ENCODE assay signal across 15 cellular contexts in genomic region chr5:139472410-139473030, GRCh38. TPM values are rescaled to one million over a fixed set of nuclear protein-coding genes. Genes with fewer than 3 reads are reported as not detected.
A peak's percentile ranks its signal among the peaks of the same experiment; 100 is the strongest.
DNase-seq lines count a peak whose midpoint lies in the region; TF ChIP-seq lines count a peak whose summit lies in the region.
"Had no signal": no experiment of that assay in that cellular context is flagged by ENCODE, and none has a peak within 500 bp of the region (broad histone marks: within the 10 kb centered on the region; RNA-seq: fewer than 3 reads in every experiment).

No MANE protein-coding gene starts in this region.

- H4K20me1 ChIP-seq in hepatocyte (ENCODE audit: insufficient read depth, poor library complexity, severe bottlenecking) = no peaks in the 10 kb centered on the region

- DNase-seq in activated T-cell treated with anti-CD3 and anti-CD28 coated beads, Interleukin-2, amount 50 U/mL, for 24 hours = peak; percentile 58
- DNase-seq in activated T-cell treated with anti-CD3 and anti-CD28 coated beads for 4 hours (no peak), WERI-Rb-1 (no peak), hepatocyte (ENCODE audit: low spot score) (no peak), stomach (no peak), DMS153 (lab: John Stamatoyannopoulos, UW) (no peak), RPMI8226 (no peak), inferior parietal cortex (ENCODE audit: extremely low spot score) (no peak)
- DNase-seq: NCI-H1694 treated with DMSO at 0.1 percent for 48 hours, T-helper 9 cell had no signal

- no peak overlapping the region for H3K4me2 ChIP-seq in hepatocyte

- H3K36me3 Mint-ChIP-seq in activated T-cell treated with anti-CD3 and anti-CD28 coated beads, Interleukin-2, amount 50 U/mL, for 24 hours (ENCODE audit: low read depth) = peaks cover 32% of the 10 kb centered on the region

- no peaks in the 10 kb centered on the region for H3K9me3 Mint-ChIP-seq in activated T-cell treated with anti-CD3 and anti-CD28 coated beads, Interleukin-2, amount 50 U/mL, for 24 hours

- peak overlapping the region; percentile 89 for H3K27ac Mint-ChIP-seq in activated T-cell treated with anti-CD3 and anti-CD28 coated beads, Interleukin-2, amount 50 U/mL, for 24 hours

- peak overlapping the region; percentile 47; the same call in 1 of the 2 replicates for H3K27ac ChIP-seq in WERI-Rb-1
- peak overlapping the region; percentile 13 for H3K27ac ChIP-seq in hepatocyte
- H3K27ac ChIP-seq in stomach = peak overlapping the region in 4 of 5 donors; percentile 19 to 62 (median 44)

- TF ChIP-seq CTCF in WERI-Rb-1 (IDR thresholded peaks at IDR 0.05; ENCODE audit: low read depth, low read length) (no peak), hepatocyte (IDR thresholded peaks at IDR 0.05; ENCODE audit: poor library complexity) (no peak), stomach (IDR thresholded peaks at IDR 0.05) (no peak)

- H3K36me3 ChIP-seq in WERI-Rb-1 (no peaks in the 10 kb centered on the region), hepatocyte (replicated peaks; ENCODE audit: insufficient read depth, low read depth) (no peaks in the 10 kb centered on the region), stomach (peaks cover 0 to 27% (median 22%) of the 10 kb centered on the region in 4 donors)

- no peak overlapping the region for H3K4me3 ChIP-seq in WERI-Rb-1 (ENCODE audit: low read depth, low read length)
- no peak overlapping the region for H3K4me3 ChIP-seq in hepatocyte
- no peak overlapping the region for H3K4me3 ChIP-seq in stomach
- H3K4me3 ChIP-seq: gastroesophageal sphincter had no signal

- WGBS in hepatocyte (ENCODE audit: low lambda C conversion rate, missing lambda C conversion rate) = 88% methylated on average over 15 of the region's 15 CpGs
- 83 to 92% (median 86%) methylated on average over 12 to 15 of the region's 15 CpGs for WGBS in stomach, 5 donors

- no peaks in the 10 kb centered on the region for H3K9me2 ChIP-seq in hepatocyte (replicated peaks; ENCODE audit: insufficient read depth)

- no peaks in the 10 kb centered on the region for H3K27me3 Mint-ChIP-seq in activated T-cell treated with anti-CD3 and anti-CD28 coated beads, Interleukin-2, amount 50 U/mL, for 24 hours

- peak overlapping the region; percentile 49 for H3K4me3 Mint-ChIP-seq in activated T-cell treated with anti-CD3 and anti-CD28 coated beads, Interleukin-2, amount 50 U/mL, for 24 hours

- H3K9me3 ChIP-seq in WERI-Rb-1 (ENCODE audit: severe bottlenecking) = no peaks in the 10 kb centered on the region
- no peaks in the 10 kb centered on the region for H3K9me3 ChIP-seq in hepatocyte (ENCODE audit: low read depth)
- no peaks in the 10 kb centered on the region for H3K9me3 ChIP-seq in stomach
- H3K9me3 ChIP-seq: gastroesophageal sphincter had no signal

- H3K4me1 ChIP-seq in hepatocyte (ENCODE audit: insufficient read depth) (peaks cover 16% of the 10 kb centered on the region), stomach (peaks cover 0 to 47% (median 19%) of the 10 kb centered on the region in 4 donors)

- H3K4me1 Mint-ChIP-seq in activated T-cell treated with anti-CD3 and anti-CD28 coated beads, Interleukin-2, amount 50 U/mL, for 24 hours (ENCODE audit: low read depth) = peaks cover 86% of the 10 kb centered on the region

- no peaks in the 10 kb centered on the region for H3K79me2 ChIP-seq in hepatocyte

- no peaks in the 10 kb centered on the region for H3K27me3 ChIP-seq in WERI-Rb-1 (ENCODE audit: insufficient read depth, low read depth, severe bottlenecking)
- no peaks in the 10 kb centered on the region for H3K27me3 ChIP-seq in hepatocyte
- no peaks in the 10 kb centered on the region for H3K27me3 ChIP-seq in stomach
- H3K27me3 ChIP-seq: gastroesophageal sphincter had no signal

- no peak for TF ChIP-seq POLR2A in stomach (IDR thresholded peaks at IDR 0.05)

- intact Hi-C loops in stomach (cut with DNase I; ENCODE audit: low total_unique reads) = no loop called here

- peak overlapping the region; percentile 20 for H2AFZ ChIP-seq in hepatocyte

- no peak for TF ChIP-seq EP300 in stomach (IDR thresholded peaks at IDR 0.05)

RNA-seq across cellular contexts. Expression of gene SMIM33, which starts 1.7 kb away (rescaled TPM):
- total RNA-seq in hepatocyte = not detected in 2 replicates
- polyA plus RNA-seq in hepatocyte = not detected in 2 replicates
- under 1 TPM in 1 of 5 donors, not detected in 4; 0.87 TPM for total RNA-seq in stomach
- under 1 TPM in 2 of 3 donors, not detected in 1; 0.13 to 0.46 TPM for polyA plus RNA-seq in stomach
- total RNA-seq: gastroesophageal sphincter, mesenteric fat pad, right cardiac atrium had no signal
- polyA plus RNA-seq: AG04450, right cardiac atrium had no signal

RNA-seq across cellular contexts. Expression of gene ECSCR, which starts 10.0 kb away (rescaled TPM):
- 0.27 and 2.2 TPM in 2 replicates for total RNA-seq in hepatocyte
- polyA plus RNA-seq in hepatocyte = 0.42 and 1.3 TPM in 2 replicates
- 10 to 100 TPM in 2 of 5 donors, 1 to 10 TPM in 1, not detected in 2; 7.3 to 15.2 (median 12.8) TPM for total RNA-seq in stomach
- 1 to 10 TPM; 5.4 to 10.0 (median 7.3) TPM for polyA plus RNA-seq in stomach
- total RNA-seq: HT-29 had no signal

RNA-seq across cellular contexts. Expression of gene STING1, which starts 10.0 kb away (rescaled TPM):
- total RNA-seq in hepatocyte (7.7 and 12.6 TPM in 2 replicates), stomach (10 to 100 TPM in 3 of 5 donors, 1 to 10 TPM in 2; 6.1 to 16.2 (median 11.1) TPM)
- polyA plus RNA-seq in hepatocyte (17.0 and 23.9 TPM in 2 replicates), stomach (10 to 100 TPM in 2 of 3 donors, 1 to 10 TPM in 1; 8.8 to 23.7 (median 22.3) TPM)

RNA-seq across cellular contexts. Expression of gene DNAJC18, which starts 33.2 kb away (rescaled TPM):
- total RNA-seq in hepatocyte (10.6 and 11.5 TPM in 2 replicates), stomach (10 to 100 TPM in 1 of 5 donors, 1 to 10 TPM in 1, under 1 TPM in 2, not detected in 1; under 0.01 to 12.1 (median 1.6) TPM)
- polyA plus RNA-seq in hepatocyte (13.6 and 14.4 TPM in 2 replicates), stomach (1 to 10 TPM; 1.8 to 4.1 (median 2.7) TPM)
